Comparison of ENCODE assay signal across 19 cellular contexts in the genomic region with DNA sequence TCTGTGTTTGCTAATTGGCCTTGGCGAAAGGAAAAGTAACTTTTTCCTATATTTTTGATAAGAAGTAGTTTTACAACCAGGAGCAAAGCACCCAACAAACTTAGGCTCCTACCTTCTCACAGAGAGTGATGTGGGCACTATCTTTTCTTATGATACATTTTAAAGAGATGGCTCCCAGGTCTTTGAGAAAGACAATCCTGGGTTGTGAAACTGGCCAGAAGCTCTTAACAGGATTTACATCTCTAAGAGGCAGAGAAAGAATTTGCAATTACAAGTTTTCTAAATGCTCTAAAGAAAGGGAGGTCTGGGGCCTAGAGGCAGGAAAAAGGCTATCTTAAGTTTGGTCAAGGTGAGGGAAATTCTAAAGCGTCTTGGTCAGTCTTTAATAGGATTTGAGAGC.
A peak's percentile ranks its signal among the peaks of the same experiment; 100 is the strongest.
DNase-seq lines count a peak whose midpoint lies in the region; ATAC-seq, FAIRE-seq and TF ChIP-seq lines count a peak whose summit lies in the region.
"Had no signal": no experiment of that assay in that cellular context is flagged by ENCODE, and none has a peak within 500 bp of the region (broad histone marks: within the 10 kb centered on the region; RNA-seq: fewer than 3 reads in every experiment).

No MANE protein-coding gene starts in this region.

- POLR2A ChIA-PET in H1 (lab: Charles Lee; ENCODE audit: partially characterized antibody), result no interaction called here

- H3K79me1 ChIP-seq in H1 (ENCODE audit: low read depth, low read length), result no peaks in the 10 kb centered on the region

- TF ChIP-seq POLR2A in H1 (IDR thresholded peaks at IDR 0.05; ENCODE audit: control extremely low read depth in 1 of 2, low read depth in 2 of 2, low read length in 2 of 2) (no peak), suprapubic skin (IDR thresholded peaks at IDR 0.05) (no peak)

- peaks cover 0 to 2% (median 0%) of the 10 kb centered on the region in 4 experiments; a peak in 1 of 7 replicates for H3K27me3 ChIP-seq in H1 (replicated peaks in 1 of 4; ENCODE audit: control insufficient read depth in 3 of 4, extremely low read depth in 1 of 4, insufficient read depth in 3 of 4, low read length in 3 of 4)
- no peaks in the 10 kb centered on the region for H3K27me3 ChIP-seq in suprapubic skin

- no peak overlapping the region for H4K5ac ChIP-seq in H1 (ENCODE audit: insufficient read length, low read depth, low read length)

- H3K27ac ChIP-seq in H1 (ENCODE audit: low read depth, low read length) (no peak overlapping the region), suprapubic skin (no peak overlapping the region)
- H3K27ac ChIP-seq: 22Rv1, A549, C4-2B, GM23248 had no signal

- H3K36me3 ChIP-seq in H1 (ENCODE audit: control insufficient read depth in 2 of 4, insufficient read depth in 4 of 4, low read length in 3 of 4) (no peaks in the 10 kb centered on the region), suprapubic skin (no peaks in the 10 kb centered on the region)

- peaks cover 0 to 12% (median under 1%) of the 10 kb centered on the region in 4 experiments; a peak in 1 of 7 replicates for H3K4me1 ChIP-seq in H1 (replicated peaks in 1 of 4; ENCODE audit: control insufficient read depth in 3 of 4, insufficient read depth in 4 of 4, low read length in 3 of 4)
- H3K4me1 ChIP-seq in suprapubic skin, result no peaks in the 10 kb centered on the region
- H3K4me1 ChIP-seq: A549, Caco-2 had no signal

- no peak overlapping the region for H2AFZ ChIP-seq in H1 (ENCODE audit: low read length)
- H2AFZ ChIP-seq: GM23248 had no signal

- H4K91ac ChIP-seq in H1 (replicated peaks; ENCODE audit: insufficient read length, low read length), result no peak overlapping the region

- TF ChIP-seq EP300 in H1 (IDR thresholded peaks at IDR 0.05; ENCODE audit: borderline replicate concordance in 1 of 2, low read depth in 2 of 2, low read length in 2 of 2), result no peak
- no peak for TF ChIP-seq EP300 in suprapubic skin (IDR thresholded peaks at IDR 0.05)

- H3K18ac ChIP-seq in H1 (ENCODE audit: extremely low read depth, low read length), result no peak overlapping the region

- no peak for TF ChIP-seq RAD21 in H1 (IDR thresholded peaks at IDR 0.05 in 1 of 2, conservative IDR thresholded peaks at IDR 0.05 in 1 of 2; ENCODE audit: low read depth in 2 of 2, low read length in 2 of 2)

- no peak overlapping the region for H2BK12ac ChIP-seq in H1 (ENCODE audit: low read depth, low read length)

- no peaks in the 10 kb centered on the region for H4K20me1 ChIP-seq in H1 (replicated peaks in 1 of 2; ENCODE audit: control insufficient read depth in 1 of 2, insufficient read depth in 2 of 2, low read length in 2 of 2)

- TF ChIP-seq CTCF in H1 (IDR thresholded peaks at IDR 0.05; ENCODE audit: control extremely low read depth in 1 of 3, insufficient read depth in 1 of 3, low read depth in 1 of 3, low read length in 3 of 3), result no peak
- no peak for TF ChIP-seq CTCF in suprapubic skin (IDR thresholded peaks at IDR 0.05)

- no peak for ATAC-seq in HG02885 (IDR thresholded peaks at IDR 0.05; ENCODE audit: poor library complexity, unreplicated experiment)
- ATAC-seq: A549 had no signal

- H4K8ac ChIP-seq in H1 (ENCODE audit: extremely low read depth, insufficient read depth, low read length), result no peak overlapping the region

- 53% methylated on average over 2 of the region's 2 CpGs; no CpG with 5 or more reads in 1 of the 2 experiments for WGBS in H1 (ENCODE audit: extremely low coverage in 1 of 2, insufficient coverage in 1 of 2, insufficient read length in 1 of 2, insufficient replicate concordance in 2 of 2, low coverage in 1 of 2, low lambda C conversion rate in 2 of 2, missing lambda C conversion rate in 1 of 2), 2 experiments
- WGBS in suprapubic skin, result 79% methylated on average over 2 of the region's 2 CpGs

- no peak overlapping the region for H3K4me2 ChIP-seq in H1 (ENCODE audit: insufficient read depth in 1 of 2, low read depth in 2 of 2, low read length in 2 of 2)
- H3K4me2 ChIP-seq: A549 had no signal

- no peak overlapping the region for H3K14ac ChIP-seq in H1 (ENCODE audit: insufficient read length)

- CTCF ChIA-PET in H1 (lab: Charles Lee; ENCODE audit: partially characterized antibody), result no interaction called here

- H2BK120ac ChIP-seq in H1 (replicated peaks; ENCODE audit: low read depth, low read length), result no peak overlapping the region

- no peak for FAIRE-seq in H1 (lab: Jason Lieb, UNC)
- FAIRE-seq: A549, D721Med, GM12892, GM18507 had no signal

- no peak overlapping the region for H2BK20ac ChIP-seq in H1 (ENCODE audit: low read length)

- no peak overlapping the region for H3K23ac ChIP-seq in H1 (ENCODE audit: insufficient read length)

- H3K9me3 ChIP-seq in H1 (ENCODE audit: insufficient read depth in 2 of 2, low read depth in 1 of 2, low read length in 1 of 2) (0 out of 4 replicates have a peak, but pooled peaks cover 0 to 2% of the 10 kb centered on the region in 2 experiments), suprapubic skin (no peaks in the 10 kb centered on the region)
- H3K9me3 ChIP-seq: A549, Caco-2 had no signal

- H3K4me3 ChIP-seq in H1 (ENCODE audit: extremely low read depth in 1 of 4, insufficient read depth in 2 of 4, low read depth in 3 of 4, low read length in 4 of 4) (peak overlapping the region in 1 of 4 experiments; percentile 4; a peak in 1 of 8 replicates), suprapubic skin (no peak overlapping the region)
- H3K4me3 ChIP-seq: A549, GM23248 had no signal

- H3K23me2 ChIP-seq in H1 (ENCODE audit: low read depth, low read length), result no peaks in the 10 kb centered on the region

- DNase-seq in NCI-H82 (lab: John Stamatoyannopoulos, UW) (peak; percentile 8), NCI-H82 treated with DMSO at 0.1 percent for 48 hours (lab: John Stamatoyannopoulos, UW; ENCODE audit: unreplicated experiment) (no peak), H1 (ENCODE audit: low read depth in 1 of 2, low spot score in 2 of 2) (no peak), iPS DF 4.7 (ENCODE audit: extremely low read depth, low spot score) (peak; percentile 25), OCI-M2 (lab: John Stamatoyannopoulos, UW; ENCODE audit: unreplicated experiment) (no peak), suprapubic skin (ENCODE audit: low spot score in 2 of 2) (no peak)
- DNase-seq: AML-193; Caco-2; CD4-positive, alpha-beta T cell; GDM1; GM23248; H7 had no signal

- no peak overlapping the region for H2AK5ac ChIP-seq in H1 (ENCODE audit: low read depth, low read length)

- no peak overlapping the region for H3K9ac ChIP-seq in H1 (replicated peaks in 1 of 4; ENCODE audit: extremely low read depth in 1 of 4, low read depth in 3 of 4, low read length in 3 of 4)
- H3K9ac ChIP-seq: GM23248 had no signal

- no peak overlapping the region for H3K4ac ChIP-seq in H1 (replicated peaks; ENCODE audit: insufficient read length, low read depth, low read length)

- no peak overlapping the region for H2BK5ac ChIP-seq in H1 (ENCODE audit: low read depth, low read length)

- H3K56ac ChIP-seq in H1 (replicated peaks; ENCODE audit: insufficient read length, low read depth, low read length), result no peak overlapping the region

- no peaks in the 10 kb centered on the region for H3K79me2 ChIP-seq in H1 (ENCODE audit: control insufficient read depth in 1 of 2, insufficient read depth in 2 of 2, low read length in 2 of 2)

- no peak overlapping the region for H2BK15ac ChIP-seq in H1 (ENCODE audit: low read length)

TF ChIP-seq in H1, 55 proteins besides CTCF, POLR2A, EP300 and RAD21:
- no peak for TF ChIP-seq PHF8 (conservative IDR thresholded peaks at IDR 0.05; ENCODE audit: low read depth, low read length)
- 0 out of 2 replicates have a peak, but pooled peaks have one; percentile 21 for TF ChIP-seq POU5F1 (IDR thresholded peaks at IDR 0.05; ENCODE audit: low read depth, low read length)

Comparison
In these comparisons a context has a peak if more than half of its experiments do, and no peak if none do; other contexts are left out.
1. DNase-seq: peak in NCI-H82 (single experiment) and iPS DF 4.7 (single experiment); none in NCI-H82 treated with DMSO at 0.1 percent for 48 hours (single experiment), H1 (0 of 2), OCI-M2 (single experiment) and suprapubic skin (0 of 2).